In the genomic region with DNA sequence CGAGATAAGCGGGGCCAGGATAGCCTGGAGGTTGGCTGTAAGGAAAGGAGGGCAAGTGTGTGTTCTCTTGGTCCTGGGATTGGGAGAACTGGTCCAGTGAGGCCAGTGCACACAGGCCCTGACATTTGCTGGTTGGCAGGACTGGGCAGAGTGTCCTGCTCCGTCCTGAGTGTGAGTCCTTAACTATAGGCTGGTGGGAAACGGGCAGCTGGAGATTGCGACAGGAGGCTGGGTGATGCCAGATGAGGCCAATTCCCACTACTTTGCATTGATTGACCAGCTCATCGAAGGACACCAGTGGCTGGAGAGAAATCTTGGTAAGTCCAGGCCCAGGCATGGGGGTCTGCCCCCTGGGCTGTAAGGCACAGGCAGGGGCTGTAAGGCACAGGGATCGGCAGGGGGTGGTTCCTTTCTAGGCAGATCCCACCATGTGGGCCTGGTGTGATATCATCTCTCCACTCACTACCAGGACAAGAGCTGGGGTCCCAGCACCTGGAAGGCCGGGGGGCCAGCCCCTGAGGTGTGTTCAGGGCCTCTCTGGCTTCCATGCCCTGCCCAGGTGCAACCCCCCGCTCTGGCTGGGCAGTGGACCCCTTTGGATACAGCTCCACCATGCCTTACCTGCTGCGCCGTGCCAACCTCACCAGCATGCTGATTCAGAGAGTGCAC, we compare ENCODE assay signal across 15 cellular contexts. TPM values are rescaled to one million over a fixed set of nuclear protein-coding genes. Genes with fewer than 3 reads are reported as not detected.
"Had no signal": no experiment of that assay in that cellular context is flagged by ENCODE, and none has a peak within 500 bp of the region (broad histone marks: within the 10 kb centered on the region; RNA-seq: fewer than 3 reads in every experiment).

No MANE protein-coding gene starts in this region.

- H3K9me3 ChIP-seq: ascending aorta, tibial artery had no signal

- DNase-seq: activated CD4-positive, alpha-beta T cell treated with anti-CD3 and anti-CD28 coated beads, Interleukin-2, amount 50 U/mL, for 48 hours; activated CD8-positive, alpha-beta memory T cell treated with anti-CD3 and anti-CD28 coated beads, Interleukin-2, amount 10 ng/mL, durations not matched to agents 7 days and 5 days; activated naive CD4-positive, alpha-beta T cell; central memory CD4-positive, alpha-beta T cell; dermis blood vessel endothelial cell; immature natural killer cell; mesenchymal stem cell; stimulated activated CD4-positive, alpha-beta T cell treated with anti-CD3 and anti-CD28 coated beads, Interleukin-4, amount 100 ng/mL, for 4 hours; tibial artery had no signal

- H3K4me3 Mint-ChIP-seq: activated CD8-positive, alpha-beta memory T cell treated with anti-CD3 and anti-CD28 coated beads, Interleukin-2, amount 10 ng/mL, durations not matched to agents 7 days and 5 days; activated T-cell treated with anti-CD3 and anti-CD28 coated beads, Interleukin-2, amount 50 U/mL, for 72 hours had no signal

- H3K27me3 Mint-ChIP-seq: activated CD8-positive, alpha-beta memory T cell treated with anti-CD3 and anti-CD28 coated beads, Interleukin-2, amount 10 ng/mL, durations not matched to agents 7 days and 5 days had no signal

- H3K9me3 Mint-ChIP-seq: activated T-cell treated with anti-CD3 and anti-CD28 coated beads, Interleukin-2, amount 50 U/mL, for 72 hours; immature natural killer cell had no signal

- H3K27me3 ChIP-seq: ascending aorta, tibial artery had no signal

- H3K27ac Mint-ChIP-seq: activated CD8-positive, alpha-beta memory T cell treated with anti-CD3 and anti-CD28 coated beads, Interleukin-2, amount 10 ng/mL, durations not matched to agents 7 days and 5 days had no signal

- H3K9ac ChIP-seq: parathyroid adenoma had no signal

- H2AFZ ChIP-seq: parathyroid adenoma had no signal

- H3K4me3 ChIP-seq: ascending aorta, tibial artery had no signal

- H3K27ac ChIP-seq: ascending aorta, parathyroid adenoma, tibial artery had no signal

- ATAC-seq: activated CD4-positive, CD25-positive, alpha-beta regulatory T cell treated with anti-CD3 and anti-CD28 coated beads, Interleukin-2, amount 50 U/mL, for 24 hours; activated CD8-positive, alpha-beta memory T cell treated with anti-CD3 and anti-CD28 coated beads, Interleukin-2, amount 10 ng/mL, durations not matched to agents 7 days and 5 days; activated T-cell treated with anti-CD3 and anti-CD28 coated beads, Interleukin-2, amount 50 U/mL, for 72 hours; esophagus mucosa had no signal

RNA-seq across cellular contexts. Expression of gene FES, which starts 22.0 kb away (rescaled TPM):
- polyA plus RNA-seq: neural cell had no signal
